ENCODE assay signal across 1 cellular context in genomic region chr4:113971706-113972360, GRCh38.
TF ChIP-seq lines count a peak whose summit lies in the region.

No MANE protein-coding gene starts in this region.

TF ChIP-seq in HepG2, 621 proteins besides CTCF, POLR2A, EP300 and RAD21:
- TF ChIP-seq AKNA (CRISPR knock-in tag; IDR thresholded peaks at IDR 0.05; ENCODE audit: borderline replicate concordance): no peak
- TF ChIP-seq TSC22D2 (CRISPR knock-in tag; IDR thresholded peaks at IDR 0.05; ENCODE audit: borderline replicate concordance): no peak
- TF ChIP-seq ZSCAN30 (CRISPR knock-in tag; IDR thresholded peaks at IDR 0.05): no peak
- no peak for TF ChIP-seq PPARG (CRISPR knock-in tag; conservative IDR thresholded peaks at IDR 0.05)
- TF ChIP-seq, protein P1, sequence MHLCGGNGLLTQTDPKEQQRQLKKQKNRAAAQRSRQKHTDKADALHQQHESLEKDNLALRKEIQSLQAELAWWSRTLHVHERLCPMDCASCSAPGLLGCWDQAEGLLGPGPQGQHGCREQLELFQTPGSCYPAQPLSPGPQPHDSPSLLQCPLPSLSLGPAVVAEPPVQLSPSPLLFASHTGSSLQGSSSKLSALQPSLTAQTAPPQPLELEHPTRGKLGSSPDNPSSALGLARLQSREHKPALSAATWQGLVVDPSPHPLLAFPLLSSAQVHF (CRISPR knock-in tag; IDR thresholded peaks at IDR 0.05): no peak
- TF ChIP-seq RORA (CRISPR knock-in tag; IDR thresholded peaks at IDR 0.05): no peak
- no peak for TF ChIP-seq NFAT5 (CRISPR knock-in tag; IDR thresholded peaks at IDR 0.05)
- no peak for TF ChIP-seq ZBTB7A (CRISPR knock-in tag; IDR thresholded peaks at IDR 0.05)
